In genomic region chr3:15367059-15367458, GRCh38 we compare ENCODE assay signal across 16 cellular contexts. TPM values are rescaled to one million over a fixed set of nuclear protein-coding genes. Genes with fewer than 3 reads are reported as not detected.
DNase-seq lines count a peak whose midpoint lies in the region; ATAC-seq and TF ChIP-seq lines count a peak whose summit lies in the region.
"Had no signal": no experiment of that assay in that cellular context is flagged by ENCODE, and none has a peak within 500 bp of the region (broad histone marks: within the 10 kb centered on the region; RNA-seq: fewer than 3 reads in every experiment).

No MANE protein-coding gene starts in this region.

- DNase-seq in MCF 10A (ENCODE audit: unreplicated experiment) (peak; percentile 18), breast epithelium (ENCODE audit: low spot score in 2 of 2) (no peak), fibroblast of lung (ENCODE audit: low read depth in 2 of 2) (peak; percentile 12 to 55), upper lobe of left lung (no peak), HuH-7 (ENCODE audit: low spot score) (no peak), hepatic stellate cell (ENCODE audit: low spot score) (no peak), superior temporal gyrus (ENCODE audit: extremely low spot score) (no peak)
- no peak for DNase-seq in T-helper 2 cell treated with Interferon-gamma antibody and Interleukin-4, amounts not matched to agents 5 μg/mL and 100 μg/mL, for 36 hours (ENCODE audit: low spot score)
- DNase-seq: activated naive CD8-positive, alpha-beta T cell treated with anti-CD3 and anti-CD28 coated beads, Interleukin-2, amount 50 U/mL, for 24 hours; activated T-cell treated with anti-CD3 and anti-CD28 coated beads, Interleukin-2, amount 50 U/mL, for 1 hour; colonic mucosa; COR-L47; GF-D8; hippocampal formation; left colon had no signal

- no peak overlapping the region for H3K4me3 Mint-ChIP-seq in MCF 10A (ENCODE audit: unreplicated experiment)
- H3K4me3 Mint-ChIP-seq in T-helper 2 cell treated with Interferon-gamma antibody and Interleukin-4, amounts not matched to agents 5 μg/mL and 100 μg/mL, for 36 hours, result peak overlapping the region; percentile 5
- H3K4me3 Mint-ChIP-seq: activated naive CD8-positive, alpha-beta T cell treated with anti-CD3 and anti-CD28 coated beads, Interleukin-2, amount 50 U/mL, for 24 hours had no signal

- no peaks in the 10 kb centered on the region for H3K36me3 ChIP-seq in breast epithelium
- H3K36me3 ChIP-seq in fibroblast of lung (ENCODE audit: control insufficient read depth, insufficient read depth, low read length), result no peaks in the 10 kb centered on the region
- no peaks in the 10 kb centered on the region for H3K36me3 ChIP-seq in upper lobe of left lung
- H3K36me3 ChIP-seq: colonic mucosa had no signal

- no peak overlapping the region for H2AFZ ChIP-seq in fibroblast of lung (ENCODE audit: low read length)

- H4K20me1 ChIP-seq in fibroblast of lung (ENCODE audit: control insufficient read depth, extremely low read depth, insufficient read depth, low read length), result no peaks in the 10 kb centered on the region

- no peaks in the 10 kb centered on the region for H3K27me3 ChIP-seq in breast epithelium
- no peaks in the 10 kb centered on the region for H3K27me3 ChIP-seq in fibroblast of lung (ENCODE audit: control insufficient read depth, insufficient read depth, low read length)
- H3K27me3 ChIP-seq in upper lobe of left lung, result no peaks in the 10 kb centered on the region
- H3K27me3 ChIP-seq: colonic mucosa had no signal

- POLR2A ChIA-PET in MCF 10A (lab: Yijun Ruan, JAX), result interaction anchor here (1.1 kb wide), 1 partner anchor 161 kb away, joined by 3 read pairs; the partner anchor contains the start of gene CAPN7

- H3K9ac ChIP-seq in fibroblast of lung (ENCODE audit: insufficient read depth, low read length), result no peak overlapping the region

- 34 to 48% methylated on average over 1 of the region's 1 CpG for WGBS in upper lobe of left lung, 2 donors

- no peaks in the 10 kb centered on the region for H3K4me1 ChIP-seq in breast epithelium
- H3K4me1 ChIP-seq in fibroblast of lung (ENCODE audit: control insufficient read depth, extremely low read depth, insufficient read depth, low read length), result no peaks in the 10 kb centered on the region
- peaks cover 0 to 34% (median 14%) of the 10 kb centered on the region in 4 donors for H3K4me1 ChIP-seq in upper lobe of left lung
- H3K4me1 ChIP-seq: colonic mucosa had no signal

- H3K79me2 ChIP-seq in fibroblast of lung (ENCODE audit: control insufficient read depth, insufficient read depth, low read length), result no peaks in the 10 kb centered on the region

- H3K4me1 Mint-ChIP-seq in MCF 10A (ENCODE audit: insufficient read depth, unreplicated experiment), result peaks cover 18% of the 10 kb centered on the region
- H3K4me1 Mint-ChIP-seq in T-helper 2 cell treated with Interferon-gamma antibody and Interleukin-4, amounts not matched to agents 5 μg/mL and 100 μg/mL, for 36 hours (ENCODE audit: low read depth), result peaks cover 23% of the 10 kb centered on the region

- BruUV-seq in MCF 10A (replicated peaks; lab: Mats Ljungman, UMichigan), result no TSS peak

- no peak overlapping the region for H3K4me3 ChIP-seq in breast epithelium
- H3K4me3 ChIP-seq in fibroblast of lung (replicated peaks in 1 of 4; ENCODE audit: control extremely low read depth in 1 of 4, insufficient read depth in 1 of 4, low read depth in 3 of 4, low read length in 4 of 4), result no peak overlapping the region
- H3K4me3 ChIP-seq in upper lobe of left lung, result no peak overlapping the region
- H3K4me3 ChIP-seq: colonic mucosa had no signal

- no peak for TF ChIP-seq CTCF in MCF 10A (IDR thresholded peaks at IDR 0.05; ENCODE audit: unreplicated experiment)
- TF ChIP-seq CTCF in breast epithelium (IDR thresholded peaks at IDR 0.05), result no peak
- TF ChIP-seq CTCF in fibroblast of lung (conservative IDR thresholded peaks at IDR 0.05 in 1 of 2, IDR thresholded peaks at IDR 0.05 in 1 of 2; ENCODE audit: low read depth in 1 of 2, low read length in 2 of 2), result no peak
- TF ChIP-seq CTCF in upper lobe of left lung (IDR thresholded peaks at IDR 0.05), result no peak

- no peaks in the 10 kb centered on the region for H3K36me3 Mint-ChIP-seq in MCF 10A (ENCODE audit: insufficient read depth, unreplicated experiment)
- peaks cover 2% of the 10 kb centered on the region for H3K36me3 Mint-ChIP-seq in T-helper 2 cell treated with Interferon-gamma antibody and Interleukin-4, amounts not matched to agents 5 μg/mL and 100 μg/mL, for 36 hours (ENCODE audit: low read depth)

- H3K27ac Mint-ChIP-seq in MCF 10A (ENCODE audit: low read depth, unreplicated experiment), result no peak overlapping the region
- H3K27ac Mint-ChIP-seq in T-helper 2 cell treated with Interferon-gamma antibody and Interleukin-4, amounts not matched to agents 5 μg/mL and 100 μg/mL, for 36 hours, result peak overlapping the region; percentile 33
- H3K27ac Mint-ChIP-seq: activated naive CD8-positive, alpha-beta T cell treated with anti-CD3 and anti-CD28 coated beads, Interleukin-2, amount 50 U/mL, for 24 hours had no signal

- H3K9me3 Mint-ChIP-seq in MCF 10A (ENCODE audit: unreplicated experiment), result no peaks in the 10 kb centered on the region
- H3K9me3 Mint-ChIP-seq in T-helper 2 cell treated with Interferon-gamma antibody and Interleukin-4, amounts not matched to agents 5 μg/mL and 100 μg/mL, for 36 hours, result no peaks in the 10 kb centered on the region
- H3K9me3 Mint-ChIP-seq: activated naive CD8-positive, alpha-beta T cell treated with anti-CD3 and anti-CD28 coated beads, Interleukin-2, amount 50 U/mL, for 24 hours had no signal

- H3K27ac ChIP-seq in breast epithelium (no peak overlapping the region), fibroblast of lung (ENCODE audit: insufficient read depth, low read length) (no peak overlapping the region), upper lobe of left lung (peak overlapping the region in 3 of 4 donors; percentile 60 to 83 (median 73))
- H3K27ac ChIP-seq: colonic mucosa had no signal

- no peaks in the 10 kb centered on the region for H3K27me3 Mint-ChIP-seq in MCF 10A (ENCODE audit: insufficient read depth, unreplicated experiment)
- peaks cover 2% of the 10 kb centered on the region for H3K27me3 Mint-ChIP-seq in T-helper 2 cell treated with Interferon-gamma antibody and Interleukin-4, amounts not matched to agents 5 μg/mL and 100 μg/mL, for 36 hours (ENCODE audit: low read depth)

- CTCF ChIA-PET in MCF 10A (lab: Yijun Ruan, JAX), result interaction anchor here (0.8 to 1.8 kb wide), 3 partner anchors 11 to 100 kb away, joined by 3 to 10 read pairs (median 4); partner anchors contain the start of gene SH3BP5

- H3K4me2 ChIP-seq in fibroblast of lung (ENCODE audit: extremely low read depth, insufficient read depth, low read length), result no peak overlapping the region

- no peak for ATAC-seq in upper lobe of left lung (ENCODE audit: low FRiP score in 2 of 2)
- ATAC-seq: activated CD4-positive, CD25-positive, alpha-beta regulatory T cell treated with anti-CD3 and anti-CD28 coated beads, Interleukin-2, amount 50 U/mL, for 24 hours; activated naive CD8-positive, alpha-beta T cell treated with anti-CD3 and anti-CD28 coated beads, Interleukin-2, amount 50 U/mL, for 24 hours; left colon had no signal

- intact Hi-C loops in MCF 10A (cut with micrococcal nuclease), result no loop called here
- intact Hi-C loops in breast epithelium (cut with DNase I; ENCODE audit: low total_unique reads), result no loop called here

- no peaks in the 10 kb centered on the region for H3K9me3 ChIP-seq in breast epithelium
- no peaks in the 10 kb centered on the region for H3K9me3 ChIP-seq in fibroblast of lung (ENCODE audit: control insufficient read depth, insufficient read depth, low read depth, low read length)
- no peaks in the 10 kb centered on the region for H3K9me3 ChIP-seq in upper lobe of left lung
- H3K9me3 ChIP-seq: colonic mucosa had no signal

- TF ChIP-seq POLR2A in breast epithelium (IDR thresholded peaks at IDR 0.05) (no peak), upper lobe of left lung (IDR thresholded peaks at IDR 0.05) (no peak)

- no peak for TF ChIP-seq EP300 in upper lobe of left lung (IDR thresholded peaks at IDR 0.05)

RNA-seq across cellular contexts. Expression of gene SH3BP5, which starts 34.7 kb away (rescaled TPM):
- 8.4 and 8.8 TPM in 2 replicates for total RNA-seq in MCF 10A (2022)
- total RNA-seq in breast epithelium, result 10 to 100 TPM; 56.9 to 96.2 (median 83.2) TPM
- 8.2 and 12.9 TPM in 2 replicates for total RNA-seq in fibroblast of lung
- 6.7 and 12.6 TPM in 2 replicates for polyA plus RNA-seq in fibroblast of lung
- 5.9 and 11.0 TPM in 2 replicates for polyA plus RNA-seq in fibroblast of lung (2012)
- polyA minus RNA-seq in fibroblast of lung (ENCODE audit: low replicate concordance), result 0.82 and 5.2 TPM in 2 replicates
- 100 to 1,000 TPM in 2 of 6 donors, 10 to 100 TPM in 4; 83.8 to 150 (median 94.7) TPM for total RNA-seq in upper lobe of left lung

Comparison
In these comparisons a context has a peak if more than half of its experiments do, and no peak if none do; other contexts are left out.
1. DNase-seq: peak in MCF 10A (single experiment) and fibroblast of lung (2 of 2); none in breast epithelium (0 of 2), T-helper 2 cell treated with Interferon-gamma antibody and Interleukin-4, amounts not matched to agents 5 μg/mL and 100 μg/mL, for 36 hours (single experiment), upper lobe of left lung (0 of 2), HuH-7 (single experiment), hepatic stellate cell (single experiment) and superior temporal gyrus (single experiment).
2. H3K27ac ChIP-seq: peak in upper lobe of left lung (3 of 4); none in breast epithelium (0 of 2) and fibroblast of lung (single experiment).